9 cellular contexts compared by ENCODE assay signal in the genomic region with DNA sequence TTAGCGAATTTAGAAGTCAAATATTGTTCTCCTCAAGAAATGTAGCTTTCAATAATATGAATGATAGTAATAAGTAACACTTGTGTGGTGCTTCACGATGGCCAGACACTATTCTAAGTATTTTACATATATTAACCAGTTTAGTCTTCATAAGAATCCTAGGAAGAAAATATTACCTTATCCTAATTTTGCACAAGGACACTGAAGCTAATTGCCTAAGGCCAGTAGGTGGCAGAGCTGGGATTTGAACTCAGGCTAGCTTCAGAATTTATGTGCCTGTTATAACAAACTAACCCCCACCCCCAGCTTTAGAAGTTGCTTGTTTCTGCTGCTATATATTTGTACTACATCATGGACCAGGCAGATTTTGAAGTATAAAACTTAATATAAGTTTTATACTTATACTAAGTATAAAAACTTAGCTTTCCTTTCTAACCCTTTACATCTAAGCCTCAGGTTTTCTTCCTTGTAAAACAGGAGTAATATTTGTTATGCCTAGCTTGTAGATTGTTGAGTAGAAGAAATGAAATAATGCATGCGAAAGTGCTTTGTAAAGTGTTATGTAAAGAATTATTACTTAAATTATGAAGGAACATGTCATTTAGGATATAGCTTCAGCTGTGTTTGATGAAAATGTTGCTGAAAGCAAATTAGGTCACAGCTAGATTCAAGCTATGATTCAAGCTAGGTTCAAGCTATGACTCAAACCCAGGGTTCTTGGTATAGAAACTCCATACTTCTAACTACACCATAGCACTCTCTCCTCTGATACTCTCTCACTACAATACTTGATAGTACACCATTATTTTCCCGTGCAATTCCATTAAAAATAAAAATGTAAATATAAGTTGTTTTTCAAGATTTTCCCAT. TPM values are rescaled to one million over a fixed set of nuclear protein-coding genes. Genes with fewer than 3 reads are reported as not detected.
DNase-seq lines count a peak whose midpoint lies in the region; ATAC-seq and TF ChIP-seq lines count a peak whose summit lies in the region.
"Had no signal": no experiment of that assay in that cellular context is flagged by ENCODE, and none has a peak within 500 bp of the region (broad histone marks: within the 10 kb centered on the region; RNA-seq: fewer than 3 reads in every experiment).

No MANE protein-coding gene starts in this region.

- no peak overlapping the region for H2BK15ac ChIP-seq in H9 (ENCODE audit: low read depth, low read length)

- H4K91ac ChIP-seq in H9 (ENCODE audit: insufficient read length, low read depth, low read length) = no peak overlapping the region

- H4K8ac ChIP-seq in H9 (replicated peaks; ENCODE audit: insufficient read length, low read depth, low read length) = no peak overlapping the region

- H3K56ac ChIP-seq in H9 (ENCODE audit: insufficient read length, low read depth, low read length) = no peak overlapping the region

- no peaks in the 10 kb centered on the region for H3K79me2 ChIP-seq in H9 (ENCODE audit: insufficient read depth, low read length)

- no peaks in the 10 kb centered on the region; the same call in 1 of the 2 replicates for H3K27me3 ChIP-seq in H9 (ENCODE audit: insufficient read depth, low read length)
- no peaks in the 10 kb centered on the region for H3K27me3 ChIP-seq in testis

- H3K9me3 ChIP-seq in H9 (ENCODE audit: control insufficient read depth, low read depth, low read length) (no peaks in the 10 kb centered on the region), testis (no peaks in the 10 kb centered on the region)
- H3K9me3 ChIP-seq: neutrophil had no signal

- no peak overlapping the region for H2AFZ ChIP-seq in H9 (ENCODE audit: low read length)

- no peak for TF ChIP-seq POLR2A in testis (IDR thresholded peaks at IDR 0.05)

- H2BK12ac ChIP-seq in H9 (ENCODE audit: insufficient read length, low read depth, low read length) = no peak overlapping the region

- H2BK120ac ChIP-seq in H9 (ENCODE audit: low read depth, low read length, poor library complexity, severe bottlenecking) = no peak overlapping the region

- H3K18ac ChIP-seq in H9 (ENCODE audit: insufficient read length, low read depth, low read length) = no peak overlapping the region

- no peak overlapping the region for H3K4me3 Mint-ChIP-seq in H9

- no peak overlapping the region for H4K5ac ChIP-seq in H9 (ENCODE audit: insufficient read length, low read depth, low read length)

- peak overlapping the region; percentile 34 for H3K27ac ChIP-seq in H9 (ENCODE audit: insufficient read length, low read depth, low read length)
- no peak overlapping the region for H3K27ac ChIP-seq in testis
- H3K27ac ChIP-seq: neutrophil had no signal

- intact Hi-C loops in testis (cut with DNase I; ENCODE audit: low total_unique reads) = no loop called here

- H3K27me3 Mint-ChIP-seq in H9 (ENCODE audit: low read depth) = peaks cover 8% of the 10 kb centered on the region

- no peak overlapping the region for H3K23ac ChIP-seq in H9 (ENCODE audit: insufficient read length, low read depth, low read length)

- H4K20me1 ChIP-seq in H9 (ENCODE audit: control insufficient read depth, insufficient read depth, insufficient read length) = no peaks in the 10 kb centered on the region

- H3K23me2 ChIP-seq in H9 (ENCODE audit: insufficient read length, low read depth, low read length, poor library complexity, severe bottlenecking) = peaks cover 8% of the 10 kb centered on the region

- no peaks in the 10 kb centered on the region for H3K79me1 ChIP-seq in H9 (ENCODE audit: insufficient read depth, low read depth, low read length, poor library complexity, severe bottlenecking)

- H3T11ph ChIP-seq in H9 (ENCODE audit: low read length) = no peak overlapping the region

- no peak overlapping the region for H3K4me3 ChIP-seq in fibroblast of the aortic adventitia (ENCODE audit: low read depth, low read length)
- no peak overlapping the region for H3K4me3 ChIP-seq in testis

- no peaks in the 10 kb centered on the region for H3K36me3 ChIP-seq in testis (ENCODE audit: low read depth, missing control alignments)
- H3K36me3 ChIP-seq: neutrophil had no signal

- H3K27ac Mint-ChIP-seq in H9 = peak overlapping the region in 2 of 3 experiments; percentile 57 to 83; a peak in 2 of 7 replicates

- H2BK5ac ChIP-seq in H9 (ENCODE audit: insufficient read length, low read length) = no peak overlapping the region

- DNase-seq in CD1c-positive myeloid dendritic cell (ENCODE audit: extremely low spot score) (peak; percentile 41), H9 (no peak), SHP77 treated with DMSO at 0.1 percent for 48 hours (lab: John Stamatoyannopoulos, UW) (peak; percentile 19), fibroblast of the aortic adventitia (ENCODE audit: low read depth) (peak; percentile 74), testis (peak; percentile 62), epidermal melanocyte (ENCODE audit: insufficient read length, low spot score) (no peak), GM19240 (ENCODE audit: insufficient read length, low spot score) (no peak)

- WGBS in H9 (ENCODE audit: extremely low coverage, insufficient read length, low lambda C conversion rate) = no CpG with 5 or more reads among the region's 4 CpGs
- WGBS in testis, 2 donors = 78 to 79% methylated on average over 4 of the region's 4 CpGs

- TF ChIP-seq CTCF in H9 (conservative IDR thresholded peaks at IDR 0.05) (peak; percentile 76), fibroblast of the aortic adventitia (IDR thresholded peaks at IDR 0.05; ENCODE audit: insufficient read depth, low read length) (peak; percentile 76), testis (IDR thresholded peaks at IDR 0.05) (peak in 2 of 3 experiments; percentile 20 to 37)

- no peaks in the 10 kb centered on the region for H3K9me3 Mint-ChIP-seq in H9

- no peak overlapping the region for H3K4ac ChIP-seq in H9 (ENCODE audit: low read depth, low read length)

- no peak overlapping the region for H2AK5ac ChIP-seq in H9 (ENCODE audit: insufficient read length, low read length)

- no peak overlapping the region for H2BK20ac ChIP-seq in H9 (ENCODE audit: low read depth, low read length, poor library complexity, severe bottlenecking)

- no peak overlapping the region for H3K4me2 ChIP-seq in H9 (ENCODE audit: insufficient read depth, insufficient read length, low read length)

- H3K36me3 Mint-ChIP-seq in H9 (ENCODE audit: insufficient read depth in 1 of 3, low read depth in 3 of 3) = no peaks in the 10 kb centered on the region; a peak in 1 of 7 replicates

- H3K9ac ChIP-seq in H9 (ENCODE audit: extremely low read depth, insufficient read length, low read length) = no peak overlapping the region

- H3K4me1 Mint-ChIP-seq in H9 = peaks cover 28 to 37% of the 10 kb centered on the region in 2 experiments

- H3K14ac ChIP-seq in H9 (ENCODE audit: insufficient read depth, low read length) = no peak overlapping the region

- H3K4me1 ChIP-seq in H9 (ENCODE audit: insufficient read depth, low read length) = peaks cover 2% of the 10 kb centered on the region; the same call in 1 of the 2 replicates
- H3K4me1 ChIP-seq in testis = no peaks in the 10 kb centered on the region

- ATAC-seq in activated CD4-positive, CD25-positive, alpha-beta regulatory T cell treated with anti-CD3 and anti-CD28 coated beads, Interleukin-2, amount 50 U/mL, for 24 hours = no peak

RNA-seq across cellular contexts. Expression of a gene that starts 4.2 kb away (rescaled TPM):
- total RNA-seq in H9 (2021) (7.5 TPM in 2 replicates), fibroblast of the aortic adventitia (ENCODE audit: low replicate concordance) (0.36 and 0.57 TPM in 2 replicates), testis (10 to 100 TPM; 15.2 to 20.3 TPM)
- polyA plus RNA-seq in testis (ENCODE audit: insufficient read depth, low read depth, low replicate concordance) = 13.5 TPM

Comparison
In these comparisons a context has a peak if more than half of its experiments do, and no peak if none do; other contexts are left out.
1. DNase-seq: peak in CD1c-positive myeloid dendritic cell (single experiment), SHP77 treated with DMSO at 0.1 percent for 48 hours (single experiment), fibroblast of the aortic adventitia (single experiment) and testis (single experiment); none in H9 (single experiment), epidermal melanocyte (single experiment) and GM19240 (single experiment).
2. Peak in every context shown above with its lines, with median percentiles within 50 percentile points of each other: CTCF ChIP-seq.